20 cellular contexts compared by ENCODE assay signal in genomic region chr13:50119593-50119992, GRCh38.
A peak's percentile ranks its signal among the peaks of the same experiment; 100 is the strongest.
DNase-seq lines count a peak whose midpoint lies in the region; ATAC-seq, FAIRE-seq and TF ChIP-seq lines count a peak whose summit lies in the region.
"Had no signal": no experiment of that assay in that cellular context is flagged by ENCODE, and none has a peak within 500 bp of the region (broad histone marks: within the 10 kb centered on the region; RNA-seq: fewer than 3 reads in every experiment).

No MANE protein-coding gene starts in this region.

- no peak overlapping the region for H3K9ac ChIP-seq in SU-DHL-6 (ENCODE audit: low read length)

- H2AFZ ChIP-seq in SU-DHL-6 (ENCODE audit: low read depth, low read length, severe bottlenecking), result no peak overlapping the region

- H3K4me3 ChIP-seq in SU-DHL-6 (ENCODE audit: insufficient read depth, low read length, poor library complexity, severe bottlenecking), result no peak overlapping the region
- H3K4me3 ChIP-seq: body of pancreas, left ventricle myocardium inferior, skin epidermis, thyroid gland had no signal

- no peak for DNase-seq in GM12892 (ENCODE audit: insufficient read length)
- peak; percentile 34 for DNase-seq in MV-4-11 (lab: John Stamatoyannopoulos, UW)
- DNase-seq in fibroblast of peridontal ligament (ENCODE audit: extremely low read depth), result peak; percentile 71
- no peak for DNase-seq in activated gamma-delta T cell (lab: John Stamatoyannopoulos, UW)
- DNase-seq in NCI-H187 treated with DMSO at 0.1 percent for 48 hours (lab: John Stamatoyannopoulos, UW), result no peak
- DNase-seq: activated CD8-positive, alpha-beta memory T cell treated with anti-CD3 and anti-CD28 coated beads, Interleukin-2, amount 50 U/mL, for 48 hours; activated naive CD4-positive, alpha-beta T cell treated with anti-CD3 and anti-CD28 coated beads, Interleukin-2, amount 10 ng/mL, durations not matched to agents 7 days and 5 days; effector CD8-positive, alpha-beta T cell; EL; foreskin melanocyte; GOT3; left ventricle myocardium inferior; MM.1S; NCI-H524; thyroid gland had no signal

- ATAC-seq in GM21825 (IDR thresholded peaks at IDR 0.05; ENCODE audit: unreplicated experiment) (no peak), GM18502 (IDR thresholded peaks at IDR 0.05; ENCODE audit: poor library complexity, unreplicated experiment) (no peak)
- ATAC-seq: body of pancreas had no signal

- H3K4me2 ChIP-seq in SU-DHL-6 (ENCODE audit: low read depth, low read length, poor library complexity, severe bottlenecking), result peak overlapping the region; percentile 82

- no peaks in the 10 kb centered on the region for H3K9me3 ChIP-seq in SU-DHL-6 (ENCODE audit: insufficient read depth, low read length)
- H3K9me3 ChIP-seq: body of pancreas, left ventricle myocardium inferior, thyroid gland had no signal

- H3K27ac ChIP-seq in SU-DHL-6 (ENCODE audit: low read depth, low read length), result peak overlapping the region; percentile 20; the same call in 1 of the 2 replicates
- H3K27ac ChIP-seq: body of pancreas, left ventricle myocardium inferior, skin epidermis, thyroid gland had no signal

- peaks cover 97% of the 10 kb centered on the region for H3K79me2 ChIP-seq in SU-DHL-6 (ENCODE audit: insufficient read depth, low read length)

- TF ChIP-seq CTCF in SU-DHL-6 (IDR thresholded peaks at IDR 0.05; ENCODE audit: insufficient read depth, low read length, poor library complexity, severe bottlenecking), result no peak

- no peak for TF ChIP-seq POLR2A in GM12892 (IDR thresholded peaks at IDR 0.05; ENCODE audit: low read depth, low read length)

- peaks cover 52% of the 10 kb centered on the region for H3F3A ChIP-seq in SU-DHL-6 (ENCODE audit: insufficient read depth)

- FAIRE-seq in GM12892 (lab: Jason Lieb, UNC), result peak; percentile 30

- H3K27me3 ChIP-seq in SU-DHL-6 (ENCODE audit: low read length), result no peaks in the 10 kb centered on the region
- H3K27me3 ChIP-seq: body of pancreas, thyroid gland had no signal

- peaks cover 8% of the 10 kb centered on the region; the same call in 1 of the 2 replicates for H4K20me1 ChIP-seq in SU-DHL-6 (ENCODE audit: low read depth, low read length)

- no peaks in the 10 kb centered on the region for H3K36me3 ChIP-seq in SU-DHL-6 (ENCODE audit: low read length)
- H3K36me3 ChIP-seq: left ventricle myocardium inferior, thyroid gland had no signal

- H3K9me2 ChIP-seq in SU-DHL-6 (replicated peaks; ENCODE audit: insufficient read depth, low read length), result no peaks in the 10 kb centered on the region

Comparison
In these comparisons a context has a peak if more than half of its experiments do, and no peak if none do; other contexts are left out.
1. DNase-seq: peak in MV-4-11 (single experiment) and fibroblast of peridontal ligament (single experiment); none in GM12892 (single experiment), activated gamma-delta T cell (single experiment) and NCI-H187 treated with DMSO at 0.1 percent for 48 hours (single experiment).